ENCODE assay signal across 20 cellular contexts in genomic region chr7:96527133-96527827, GRCh38.
"Had no signal": no experiment of that assay in that cellular context is flagged by ENCODE, and none has a peak within 500 bp of the region (broad histone marks: within the 10 kb centered on the region; RNA-seq: fewer than 3 reads in every experiment).

No MANE protein-coding gene starts in this region.

- H3K4me1 ChIP-seq: adrenal gland had no signal

- H3K4me3 ChIP-seq: adrenal gland, MG63, PC-9 had no signal

- H3K36me3 ChIP-seq: adrenal gland, MG63 had no signal

- H3K4me3 Mint-ChIP-seq: activated CD8-positive, alpha-beta T cell treated with anti-CD3 and anti-CD28 coated beads for 36 hours; activated naive CD4-positive, alpha-beta T cell treated with anti-CD3 and anti-CD28 coated beads, Interleukin-2, amount 10 ng/mL, durations not matched to agents 7 days and 5 days; activated naive CD8-positive, alpha-beta T cell treated with anti-CD3 and anti-CD28 coated beads for 36 hours; activated T-cell treated with anti-CD3 and anti-CD28 coated beads, Interleukin-2, amount 50 U/mL, for 72 hours; T-helper 1 cell treated with Interleukin-12 subunit alpha and Interleukin-12 subunit beta and Interleukin-4 antibody, amounts not matched to agents 30 μg/mL and 1 μg/mL, for 36 hours had no signal

- H2AFZ ChIP-seq: PC-9 had no signal

- H3K9me3 Mint-ChIP-seq: activated CD8-positive, alpha-beta T cell treated with anti-CD3 and anti-CD28 coated beads for 36 hours; activated naive CD4-positive, alpha-beta T cell treated with anti-CD3 and anti-CD28 coated beads, Interleukin-2, amount 10 ng/mL, durations not matched to agents 7 days and 5 days; activated naive CD8-positive, alpha-beta T cell treated with anti-CD3 and anti-CD28 coated beads for 36 hours; activated T-helper 2 cell treated with anti-CD3 and anti-CD28 coated beads, Interferon-gamma antibody, Interleukin-2, Interleukin-4, amounts not matched to agents 10 μg/mL and 5 μg/mL and 100 μg/mL, durations not matched to agents 14 hours and 24 hours and 36 hours; T-helper 1 cell treated with Interleukin-12 subunit alpha and Interleukin-12 subunit beta and Interleukin-4 antibody, amounts not matched to agents 30 μg/mL and 1 μg/mL, for 36 hours had no signal

- H3K27ac ChIP-seq: adrenal gland, PC-9 had no signal

- DNase-seq: activated CD4-positive, alpha-beta T cell treated with anti-CD3 and anti-CD28 coated beads for 4 hours; activated CD8-positive, alpha-beta memory T cell treated with anti-CD3 and anti-CD28 coated beads, Interleukin-2, amount 50 U/mL, for 4 hours; activated CD8-positive, alpha-beta T cell treated with anti-CD3 and anti-CD28 coated beads for 36 hours; activated gamma-delta T cell treated with Interleukin-2 at 50 U/mL for 16 hours; activated naive CD4-positive, alpha-beta T cell treated with anti-CD3 and anti-CD28 coated beads, Interleukin-2, amount 10 ng/mL, durations not matched to agents 7 days and 5 days; activated naive CD8-positive, alpha-beta T cell treated with anti-CD3 and anti-CD28 coated beads for 36 hours; activated T-cell treated with anti-CD3 and anti-CD28 coated beads, Interleukin-2, amount 50 U/mL, for 72 hours; adrenal gland; MG63; MV-4-11; NCI-H1092 treated with DMSO at 0.1 percent for 48 hours; NCI-H1436 treated with DMSO at 0.1 percent for 48 hours; NCI-H187; NCI-H2081; NCI-H510A treated with DMSO at 0.1 percent for 48 hours; PC-9; SHP77 treated with DMSO at 0.1 percent for 48 hours had no signal

- H3K4me2 ChIP-seq: PC-9 had no signal

- H3K9me3 ChIP-seq: adrenal gland, MG63 had no signal

- H3K36me3 Mint-ChIP-seq: activated naive CD4-positive, alpha-beta T cell treated with anti-CD3 and anti-CD28 coated beads, Interleukin-2, amount 10 ng/mL, durations not matched to agents 7 days and 5 days; activated naive CD8-positive, alpha-beta T cell treated with anti-CD3 and anti-CD28 coated beads for 36 hours had no signal

- H3K4me1 Mint-ChIP-seq: activated naive CD4-positive, alpha-beta T cell treated with anti-CD3 and anti-CD28 coated beads, Interleukin-2, amount 10 ng/mL, durations not matched to agents 7 days and 5 days had no signal

- H3K27me3 ChIP-seq: adrenal gland, MG63 had no signal

- ATAC-seq: activated CD4-positive, CD25-positive, alpha-beta regulatory T cell treated with anti-CD3 and anti-CD28 coated beads, Interleukin-2, amount 50 U/mL, for 24 hours; activated CD8-positive, alpha-beta T cell treated with anti-CD3 and anti-CD28 coated beads for 36 hours; activated T-cell treated with anti-CD3 and anti-CD28 coated beads, Interleukin-2, amount 50 U/mL, for 72 hours had no signal

- H3K27ac Mint-ChIP-seq: activated CD8-positive, alpha-beta T cell treated with anti-CD3 and anti-CD28 coated beads for 36 hours; activated naive CD4-positive, alpha-beta T cell treated with anti-CD3 and anti-CD28 coated beads, Interleukin-2, amount 10 ng/mL, durations not matched to agents 7 days and 5 days; activated naive CD8-positive, alpha-beta T cell treated with anti-CD3 and anti-CD28 coated beads for 36 hours; activated T-cell treated with anti-CD3 and anti-CD28 coated beads, Interleukin-2, amount 50 U/mL, for 72 hours; activated T-helper 2 cell treated with anti-CD3 and anti-CD28 coated beads, Interferon-gamma antibody, Interleukin-2, Interleukin-4, amounts not matched to agents 10 μg/mL and 5 μg/mL and 100 μg/mL, durations not matched to agents 14 hours and 24 hours and 36 hours; T-helper 1 cell treated with Interleukin-12 subunit alpha and Interleukin-12 subunit beta and Interleukin-4 antibody, amounts not matched to agents 30 μg/mL and 1 μg/mL, for 36 hours had no signal
